8 cellular contexts compared by ENCODE assay signal in genomic region chr3:99505646-99506269, GRCh38.
DNase-seq lines count a peak whose midpoint lies in the region; ATAC-seq and TF ChIP-seq lines count a peak whose summit lies in the region.

No MANE protein-coding gene starts in this region.

- peaks cover 0 to 18% of the 10 kb centered on the region in 2 donors for H3K4me1 ChIP-seq in lung (ENCODE audit: control insufficient read depth in 2 of 2, insufficient read depth in 2 of 2, low read length in 2 of 2)

- ATAC-seq in GM19043 (IDR thresholded peaks at IDR 0.05; ENCODE audit: low read depth, unreplicated experiment) (peak; percentile 99), HG03066 (IDR thresholded peaks at IDR 0.05; ENCODE audit: low read depth, unreplicated experiment) (peak; percentile 99), lung (ENCODE audit: insufficient read depth, low FRiP score) (peak; percentile 68)

- no peaks in the 10 kb centered on the region for H3K27me3 ChIP-seq in lung (ENCODE audit: control insufficient read depth, insufficient read depth)

- H3K27ac ChIP-seq in lung (ENCODE audit: low read depth in 1 of 2, low read length in 1 of 2), result no peak overlapping the region

- no peaks in the 10 kb centered on the region for H3K9me3 Mint-ChIP-seq in T-helper 2 cell treated with Interferon-gamma antibody and Interleukin-4, amounts not matched to agents 5 μg/mL and 100 μg/mL, for 36 hours

- no peaks in the 10 kb centered on the region for H3K36me3 ChIP-seq in lung (ENCODE audit: control insufficient read depth in 2 of 2, insufficient read depth in 2 of 2, low read length in 2 of 2)

- no peak overlapping the region for H3K27ac Mint-ChIP-seq in T-helper 2 cell treated with Interferon-gamma antibody and Interleukin-4, amounts not matched to agents 5 μg/mL and 100 μg/mL, for 36 hours

- TF ChIP-seq CTCF in AG10803 (conservative IDR thresholded peaks at IDR 0.05; ENCODE audit: low read length) (no peak), lung (IDR thresholded peaks at IDR 0.05; ENCODE audit: control extremely low read depth, extremely low read depth) (no peak)

- no peaks in the 10 kb centered on the region for H3K27me3 Mint-ChIP-seq in T-helper 2 cell treated with Interferon-gamma antibody and Interleukin-4, amounts not matched to agents 5 μg/mL and 100 μg/mL, for 36 hours (ENCODE audit: low read depth)

- peaks cover 3% of the 10 kb centered on the region for H3K4me1 Mint-ChIP-seq in T-helper 2 cell treated with Interferon-gamma antibody and Interleukin-4, amounts not matched to agents 5 μg/mL and 100 μg/mL, for 36 hours (ENCODE audit: low read depth)

- 41 to 60% methylated on average over 7 of the region's 7 CpGs for WGBS in lung, 2 donors

- H3K4me3 Mint-ChIP-seq in T-helper 2 cell treated with Interferon-gamma antibody and Interleukin-4, amounts not matched to agents 5 μg/mL and 100 μg/mL, for 36 hours, result no peak overlapping the region

- H3K4me3 ChIP-seq in AG10803 (ENCODE audit: low read length) (no peak overlapping the region), lung (no peak overlapping the region)

- DNase-seq in AG10803 (ENCODE audit: low read depth), result peak; percentile 98
- peak; percentile 30 for DNase-seq in T-helper 2 cell treated with Interferon-gamma antibody and Interleukin-4, amounts not matched to agents 5 μg/mL and 100 μg/mL, for 36 hours (ENCODE audit: low spot score)
- DNase-seq in lung (ENCODE audit: low spot score), result peak; percentile 33
- DNase-seq in NCI-H345 treated with DMSO at 0.1 percent for 48 hours (lab: John Stamatoyannopoulos, UW; ENCODE audit: unreplicated experiment), result no peak
- DNase-seq in retina, result no peak
- no peak for DNase-seq in middle frontal gyrus (ENCODE audit: extremely low spot score, low spot score)

- no peaks in the 10 kb centered on the region for H3K9me3 ChIP-seq in lung (ENCODE audit: control insufficient read depth in 2 of 2, insufficient read depth in 1 of 2, low read length in 1 of 2)

- no peaks in the 10 kb centered on the region for H3K36me3 Mint-ChIP-seq in T-helper 2 cell treated with Interferon-gamma antibody and Interleukin-4, amounts not matched to agents 5 μg/mL and 100 μg/mL, for 36 hours (ENCODE audit: low read depth)

Comparison
In these comparisons a context has a peak if more than half of its experiments do, and no peak if none do; other contexts are left out.
1. DNase-seq: peak in AG10803 (single experiment), T-helper 2 cell treated with Interferon-gamma antibody and Interleukin-4, amounts not matched to agents 5 μg/mL and 100 μg/mL, for 36 hours (single experiment) and lung (single experiment); none in NCI-H345 treated with DMSO at 0.1 percent for 48 hours (single experiment), retina (single experiment) and middle frontal gyrus (single experiment).
2. Peak in every context shown above with its lines, with median percentiles within 50 percentile points of each other: ATAC-seq.